ENCODE assay signal across 9 cellular contexts in genomic region chr3:42880601-42881451, GRCh38. TPM values are rescaled to one million over a fixed set of nuclear protein-coding genes. Genes with fewer than 3 reads are reported as not detected.
DNase-seq lines count a peak whose midpoint lies in the region; ATAC-seq and TF ChIP-seq lines count a peak whose summit lies in the region.
"Had no signal": no experiment of that assay in that cellular context is flagged by ENCODE, and none has a peak within 500 bp of the region (broad histone marks: within the 10 kb centered on the region; RNA-seq: fewer than 3 reads in every experiment).

No MANE protein-coding gene starts in this region.

- CTCF ChIA-PET in activated CD4-positive, alpha-beta memory T cell treated with anti-CD3 and anti-CD28 coated beads, Interleukin-2, amount 10 ng/mL, durations not matched to agents 7 days and 5 days (lab: Charles Lee), result interaction anchor here (0.6 to 2.2 kb wide), 25 partner anchors 8 to 379 kb away, joined by 3 to 19 read pairs (median 4); partner anchors contain the start of gene HIGD1A

- no peaks in the 10 kb centered on the region for H3K27me3 ChIP-seq in effector memory CD4-positive, alpha-beta T cell (replicated peaks; ENCODE audit: control insufficient read depth, insufficient read depth, low read length, poor library complexity, severe bottlenecking)

- H3K27me3 Mint-ChIP-seq in CD14-positive monocyte (ENCODE audit: low read depth in 3 of 3) (peaks cover 6 to 9% (median 6%) of the 10 kb centered on the region in 3 donors), memory B cell (peaks cover 5% of the 10 kb centered on the region)
- peaks cover 10% of the 10 kb centered on the region for H3K27me3 Mint-ChIP-seq in activated CD4-positive, alpha-beta memory T cell treated with anti-CD3 and anti-CD28 coated beads, Interleukin-2, amount 10 ng/mL, durations not matched to agents 7 days and 5 days

- peak overlapping the region; percentile 74 to 91 for H3K4me3 Mint-ChIP-seq in CD14-positive monocyte
- peak overlapping the region; percentile 74 for H3K4me3 Mint-ChIP-seq in activated CD4-positive, alpha-beta memory T cell treated with anti-CD3 and anti-CD28 coated beads, Interleukin-2, amount 10 ng/mL, durations not matched to agents 7 days and 5 days
- peak overlapping the region; percentile 87 for H3K4me3 Mint-ChIP-seq in memory B cell

- DNase-seq in CD14-positive monocyte (ENCODE audit: low spot score) (peak; percentile 80), NCI-H748 (lab: John Stamatoyannopoulos, UW; ENCODE audit: unreplicated experiment) (peak; percentile 89), memory B cell (ENCODE audit: low spot score in 2 of 2) (peak; percentile 76 to 80)
- DNase-seq in activated CD4-positive, alpha-beta memory T cell treated with anti-CD3 and anti-CD28 coated beads, Interleukin-2, amount 10 ng/mL, durations not matched to agents 7 days and 5 days, result peak; percentile 92
- DNase-seq in effector memory CD4-positive, alpha-beta T cell, result peak; percentile 68 to 80 (median 78)
- peak; percentile 79 to 84 (median 79) for DNase-seq in stimulated activated CD4-positive, alpha-beta T cell treated with anti-CD3 and anti-CD28 coated beads, TNF-alpha, amount 100 ng/mL, for 48 hours (ENCODE audit: low read depth in 3 of 3)

- intact Hi-C loops in CD14-positive monocyte (cut with micrococcal nuclease), result loop anchor here (2.0 to 5.0 kb wide), 3 partner anchors 48 to 99 kb away; no protein-coding TSS in a partner anchor

- no peaks in the 10 kb centered on the region for H3K9me3 ChIP-seq in effector memory CD4-positive, alpha-beta T cell (ENCODE audit: control insufficient read depth, low read length)

- peak overlapping the region; percentile 8 for H3K27ac ChIP-seq in effector memory CD4-positive, alpha-beta T cell (ENCODE audit: insufficient read depth, low read length, poor library complexity, severe bottlenecking)
- H3K27ac ChIP-seq: epithelial cell of prostate had no signal

- H3K36me3 Mint-ChIP-seq in CD14-positive monocyte (peaks cover 0 to 2% of the 10 kb centered on the region in 2 donors), memory B cell (no peaks in the 10 kb centered on the region)
- no peaks in the 10 kb centered on the region for H3K36me3 Mint-ChIP-seq in activated CD4-positive, alpha-beta memory T cell treated with anti-CD3 and anti-CD28 coated beads, Interleukin-2, amount 10 ng/mL, durations not matched to agents 7 days and 5 days (ENCODE audit: low read depth)

- peak overlapping the region in 4 of 7 donors; percentile 40 to 71 (median 68) for H3K27ac Mint-ChIP-seq in CD14-positive monocyte
- H3K27ac Mint-ChIP-seq in activated CD4-positive, alpha-beta memory T cell treated with anti-CD3 and anti-CD28 coated beads, Interleukin-2, amount 10 ng/mL, durations not matched to agents 7 days and 5 days, result peak overlapping the region; percentile 81
- peak overlapping the region; percentile 67 for H3K27ac Mint-ChIP-seq in memory B cell

- H3K4me1 Mint-ChIP-seq in CD14-positive monocyte (peaks cover 10% of the 10 kb centered on the region), memory B cell (peaks cover 9% of the 10 kb centered on the region)
- H3K4me1 Mint-ChIP-seq in activated CD4-positive, alpha-beta memory T cell treated with anti-CD3 and anti-CD28 coated beads, Interleukin-2, amount 10 ng/mL, durations not matched to agents 7 days and 5 days, result peaks cover 15% of the 10 kb centered on the region

- ATAC-seq in GM19324 (IDR thresholded peaks at IDR 0.05; ENCODE audit: low FRiP score, unreplicated experiment) (peak; percentile 92), HG03457 (IDR thresholded peaks at IDR 0.05; ENCODE audit: unreplicated experiment) (peak; percentile 92), memory B cell (ENCODE audit: low read depth) (peak; percentile 98)

- peaks cover 11% of the 10 kb centered on the region for H3K4me1 ChIP-seq in effector memory CD4-positive, alpha-beta T cell (ENCODE audit: control insufficient read depth, insufficient read depth, low read length, poor library complexity, severe bottlenecking)

- H3K4me3 ChIP-seq in effector memory CD4-positive, alpha-beta T cell (ENCODE audit: insufficient read depth, low read depth, low read length, poor library complexity, severe bottlenecking), result peak overlapping the region; percentile 64

- POLR2A ChIA-PET in activated CD4-positive, alpha-beta memory T cell treated with anti-CD3 and anti-CD28 coated beads, Interleukin-2, amount 10 ng/mL, durations not matched to agents 7 days and 5 days (lab: Charles Lee), result interaction anchor here (0.6 to 1.1 kb wide), 5 partner anchors 9 to 60 kb away, joined by 3 to 4 read pairs (median 3); no protein-coding TSS in a partner anchor

- H3K36me3 ChIP-seq in effector memory CD4-positive, alpha-beta T cell (ENCODE audit: control insufficient read depth, insufficient read depth, low read length), result no peaks in the 10 kb centered on the region

- peak; percentile 86 for TF ChIP-seq CTCF in CD14-positive monocyte (IDR thresholded peaks at IDR 0.05)

- no peaks in the 10 kb centered on the region for H3K9me3 Mint-ChIP-seq in CD14-positive monocyte
- no peaks in the 10 kb centered on the region for H3K9me3 Mint-ChIP-seq in activated CD4-positive, alpha-beta memory T cell treated with anti-CD3 and anti-CD28 coated beads, Interleukin-2, amount 10 ng/mL, durations not matched to agents 7 days and 5 days
- no peaks in the 10 kb centered on the region for H3K9me3 Mint-ChIP-seq in memory B cell

RNA-seq across cellular contexts. Expression of gene CYP8B1, which starts 5.1 kb away (rescaled TPM):
- not detected for polyA plus RNA-seq in CD14-positive monocyte
- total RNA-seq in activated CD4-positive, alpha-beta memory T cell treated with anti-CD3 and anti-CD28 coated beads, Interleukin-2, amount 10 ng/mL, durations not matched to agents 7 days and 5 days, result not detected

RNA-seq across cellular contexts. Expression of gene ZNF662, which starts 25.1 kb away (rescaled TPM):
- polyA plus RNA-seq in CD14-positive monocyte, result not detected
- total RNA-seq in activated CD4-positive, alpha-beta memory T cell treated with anti-CD3 and anti-CD28 coated beads, Interleukin-2, amount 10 ng/mL, durations not matched to agents 7 days and 5 days, result under 1 TPM; 0.10 to 0.40 TPM

Comparison
In these comparisons a context has a peak if more than half of its experiments do, and no peak if none do; other contexts are left out.
1. Peak in every context shown above with its lines: DNase-seq, ATAC-seq, H3K4me3 ChIP-seq and H3K27ac ChIP-seq.